Comparison of ENCODE assay signal across 26 cellular contexts in genomic region chr12:96106137-96106536, GRCh38.
"Had no signal": no experiment of that assay in that cellular context is flagged by ENCODE, and none has a peak within 500 bp of the region (broad histone marks: within the 10 kb centered on the region; RNA-seq: fewer than 3 reads in every experiment).

No MANE protein-coding gene starts in this region.

- H3K27me3 ChIP-seq: hepatocyte, tibial nerve, uterus had no signal

- H3K9me3 ChIP-seq: body of pancreas, lower lobe of right lung, tibial nerve, uterus had no signal

- H3K4me3 ChIP-seq: body of pancreas, hepatocyte, lower lobe of right lung, tibial nerve, uterus had no signal

- DNase-seq: activated CD4-positive, alpha-beta T cell treated with anti-CD3 and anti-CD28 coated beads for 36 hours; activated CD8-positive, alpha-beta memory T cell treated with anti-CD3 and anti-CD28 coated beads, Interleukin-2, amount 50 U/mL, for 4 hours; activated effector memory CD4-positive, alpha-beta T cell treated with anti-CD3 and anti-CD28 coated beads, Interleukin-2, amount 50 U/mL, for 16 hours; activated T-cell treated with anti-CD3 and anti-CD28 coated beads, Interleukin-2, amount 50 U/mL, for 48 hours; amygdala; body of pancreas; dermis blood vessel endothelial cell; effector memory CD4-positive, alpha-beta T cell; left colon; lower lobe of right lung; nephron progenitor cell; occipital lobe; retina; stimulated activated CD4-positive, alpha-beta T cell treated with anti-CD3 and anti-CD28 coated beads, Interleukin-12 subunit alpha, Interleukin-12 subunit beta, amount 100 ng/mL, for 4 hours; stimulated activated CD4-positive, alpha-beta T cell treated with anti-CD3 and anti-CD28 coated beads, Interleukin-1b, Interleukin-23, amount 100 ng/mL, for 48 hours; stimulated activated naive CD8-positive, alpha-beta T cell treated with anti-CD3 and anti-CD28 coated beads, Interleukin-15, Interleukin-2, amounts not matched to agents 100 U/mL and 50 U/mL, for 24 hours; substantia nigra; SW 1271; uterus had no signal

- H3K36me3 ChIP-seq: lower lobe of right lung, tibial nerve, uterus had no signal

- H3K4me1 ChIP-seq: body of pancreas, uterus had no signal

- H2AFZ ChIP-seq: hepatocyte had no signal

- H3K27me3 Mint-ChIP-seq: activated CD4-positive, alpha-beta T cell treated with anti-CD3 and anti-CD28 coated beads for 36 hours had no signal

- H3K9me3 Mint-ChIP-seq: activated naive CD4-positive, alpha-beta T cell treated with anti-CD3 and anti-CD28 coated beads, Interleukin-2, amount 50 U/mL, for 72 hours; T-helper 2 cell treated with Interferon-gamma antibody and Interleukin-4, amounts not matched to agents 5 μg/mL and 100 μg/mL, for 36 hours had no signal

- H3K79me2 ChIP-seq: hepatocyte had no signal

- ATAC-seq: activated CD4-positive, alpha-beta T cell treated with anti-CD3 and anti-CD28 coated beads for 36 hours; activated naive CD4-positive, alpha-beta T cell treated with anti-CD3 and anti-CD28 coated beads, Interleukin-2, amount 50 U/mL, for 72 hours; body of pancreas; left colon; lower lobe of right lung; stimulated activated naive CD8-positive, alpha-beta T cell treated with anti-CD3 and anti-CD28 coated beads, Interleukin-15, Interleukin-2, amounts not matched to agents 100 U/mL and 50 U/mL, for 24 hours; WTC11 had no signal

- H3K36me3 Mint-ChIP-seq: activated naive CD4-positive, alpha-beta T cell treated with anti-CD3 and anti-CD28 coated beads, Interleukin-2, amount 50 U/mL, for 72 hours; WTC11 had no signal

- H3K27ac ChIP-seq: body of pancreas, hepatocyte, lower lobe of right lung, tibial nerve, uterus had no signal

- FAIRE-seq: islet of Langerhans, TTC549 had no signal

- H3K4me2 ChIP-seq: hepatocyte had no signal

- H3K27ac Mint-ChIP-seq: activated CD4-positive, alpha-beta T cell treated with anti-CD3 and anti-CD28 coated beads for 36 hours; activated naive CD4-positive, alpha-beta T cell treated with anti-CD3 and anti-CD28 coated beads, Interleukin-2, amount 50 U/mL, for 72 hours; WTC11 had no signal

- H3K4me3 Mint-ChIP-seq: activated CD4-positive, alpha-beta T cell treated with anti-CD3 and anti-CD28 coated beads for 36 hours; nephron progenitor cell; T-helper 2 cell treated with Interferon-gamma antibody and Interleukin-4, amounts not matched to agents 5 μg/mL and 100 μg/mL, for 36 hours; WTC11 had no signal
